In genomic region chr11:87256694-87257340, GRCh38 we compare ENCODE assay signal across 18 cellular contexts.
"Had no signal": no experiment of that assay in that cellular context is flagged by ENCODE, and none has a peak within 500 bp of the region (broad histone marks: within the 10 kb centered on the region; RNA-seq: fewer than 3 reads in every experiment).

No MANE protein-coding gene starts in this region.

- H3K27me3 Mint-ChIP-seq: naive thymus-derived CD4-positive, alpha-beta T cell; progenitor cell of endocrine pancreas; type B pancreatic cell had no signal

- H3K27ac ChIP-seq: coronary artery, heart left ventricle, pancreas, suprapubic skin, thyroid gland had no signal

- H3K4me3 ChIP-seq: coronary artery, heart left ventricle, pancreas, suprapubic skin, thyroid gland had no signal

- H3K9me3 Mint-ChIP-seq: endodermal cell, type B pancreatic cell had no signal

- H3K9me3 ChIP-seq: heart left ventricle, pancreas, suprapubic skin, thyroid gland had no signal

- H3K27me3 ChIP-seq: heart left ventricle, pancreas, suprapubic skin, thyroid gland had no signal

- H3K4me1 ChIP-seq: pancreas, suprapubic skin, thyroid gland had no signal

- H3K36me3 ChIP-seq: heart left ventricle, pancreas, suprapubic skin, thyroid gland had no signal

- ATAC-seq: heart left ventricle; naive thymus-derived CD4-positive, alpha-beta T cell; pancreas; right cardiac atrium; stimulated activated effector memory CD8-positive, alpha-beta T cell treated with anti-CD3 and anti-CD28 coated beads, Interleukin-12 subunit alpha, Interleukin-12 subunit beta, amount 100 ng/mL, for 72 hours; stimulated activated naive CD8-positive, alpha-beta T cell treated with anti-CD3 and anti-CD28 coated beads, Interleukin-15, Interleukin-2, amounts not matched to agents 100 U/mL and 50 U/mL, for 24 hours had no signal

- DNase-seq: effector CD4-positive, alpha-beta T cell; endodermal cell; heart left ventricle; hippocampal formation; kidney glomerular epithelial cell; naive thymus-derived CD4-positive, alpha-beta T cell; pancreas; right cardiac atrium; stimulated activated CD4-positive, alpha-beta T cell treated with anti-CD3 and anti-CD28 coated beads, Interleukin-4, amount 100 ng/mL, for 1 hour; stimulated activated CD8-positive, alpha-beta memory T cell treated with anti-CD3 and anti-CD28 coated beads, Interleukin-4, amount 100 ng/mL, for 48 hours; stimulated activated naive CD8-positive, alpha-beta T cell treated with anti-CD3 and anti-CD28 coated beads, Interleukin-15, Interleukin-2, amounts not matched to agents 100 U/mL and 50 U/mL, for 24 hours; thyroid gland had no signal

- H3K36me3 Mint-ChIP-seq: type B pancreatic cell had no signal

- H3K4me3 Mint-ChIP-seq: endodermal cell; naive thymus-derived CD4-positive, alpha-beta T cell; stimulated activated effector memory CD8-positive, alpha-beta T cell treated with anti-CD3 and anti-CD28 coated beads, Interleukin-12 subunit alpha, Interleukin-12 subunit beta, amount 100 ng/mL, for 72 hours; type B pancreatic cell had no signal

- H3K27ac Mint-ChIP-seq: endodermal cell; progenitor cell of endocrine pancreas; stimulated activated effector memory CD8-positive, alpha-beta T cell treated with anti-CD3 and anti-CD28 coated beads, Interleukin-12 subunit alpha, Interleukin-12 subunit beta, amount 100 ng/mL, for 72 hours; type B pancreatic cell had no signal

- FAIRE-seq: pancreas, urothelium cell line had no signal
